15 cellular contexts compared by ENCODE assay signal in the genomic region with DNA sequence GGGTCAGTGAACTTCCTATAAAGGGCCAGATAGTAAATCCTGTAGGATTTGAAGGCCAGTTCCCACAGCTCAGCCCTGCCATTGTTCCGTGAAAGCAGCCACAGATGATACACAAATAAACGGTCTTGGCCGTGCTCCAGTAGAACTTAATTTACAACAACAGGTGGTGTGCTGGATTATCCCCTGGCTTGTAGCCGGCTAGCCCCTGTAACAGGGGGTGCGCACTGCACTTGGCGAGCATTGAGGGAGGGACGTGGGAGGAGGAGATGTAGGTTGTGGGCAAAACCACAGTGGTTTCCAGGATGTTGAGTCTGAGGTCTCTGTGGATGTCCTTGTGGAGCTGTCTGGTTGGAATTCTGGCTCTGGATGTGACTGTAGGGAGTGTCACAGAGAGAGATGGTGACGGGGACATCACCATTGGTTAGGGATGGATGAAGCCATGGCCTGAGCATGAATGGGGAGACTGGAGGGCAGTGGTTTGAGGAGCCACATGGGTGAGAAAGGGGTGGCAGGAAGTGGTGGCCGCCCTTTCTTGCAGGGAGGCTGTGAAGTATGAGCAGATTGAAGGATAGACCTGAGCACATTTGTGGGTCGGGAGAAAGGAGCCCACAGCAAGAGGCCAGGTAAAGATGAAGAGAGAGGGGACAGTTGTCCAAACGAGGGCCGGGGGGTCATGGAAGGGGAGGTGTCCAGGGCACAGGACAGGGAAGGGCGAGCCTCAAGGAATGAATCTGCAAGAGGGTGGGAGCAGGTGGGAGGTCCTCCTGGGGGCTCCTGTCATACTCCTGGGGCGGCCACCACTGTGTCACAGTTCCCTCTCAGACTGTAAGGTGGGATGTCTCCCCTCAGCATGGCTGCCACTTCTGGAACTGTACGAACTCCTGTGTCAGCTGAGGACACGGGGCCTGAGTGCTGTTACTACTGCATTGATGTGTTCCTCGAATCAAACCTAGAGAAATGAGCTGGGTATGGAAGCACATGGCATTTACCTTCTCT. TPM values are rescaled to one million over a fixed set of nuclear protein-coding genes. Genes with fewer than 3 reads are reported as not detected.
DNase-seq lines count a peak whose midpoint lies in the region; ATAC-seq and TF ChIP-seq lines count a peak whose summit lies in the region.
"Had no signal": no experiment of that assay in that cellular context is flagged by ENCODE, and none has a peak within 500 bp of the region (broad histone marks: within the 10 kb centered on the region; RNA-seq: fewer than 3 reads in every experiment).

No MANE protein-coding gene starts in this region.

- H3K9me3 Mint-ChIP-seq in activated naive CD4-positive, alpha-beta T cell treated with anti-CD3 and anti-CD28 coated beads, Interleukin-2, amount 50 U/mL, for 24 hours: no peaks in the 10 kb centered on the region
- peaks cover 10 to 16% (median 14%) of the 10 kb centered on the region in 5 experiments for H3K9me3 Mint-ChIP-seq in brain
- H3K9me3 Mint-ChIP-seq in HFFc6: peaks cover 9% of the 10 kb centered on the region
- H3K9me3 Mint-ChIP-seq: GM23338 had no signal

- H3K27ac ChIP-seq in vagina: no peak overlapping the region
- H3K27ac ChIP-seq: ovary, PC-9 had no signal

- peak overlapping the region; percentile 20 for H3K27ac Mint-ChIP-seq in activated naive CD4-positive, alpha-beta T cell treated with anti-CD3 and anti-CD28 coated beads, Interleukin-2, amount 50 U/mL, for 24 hours
- H3K27ac Mint-ChIP-seq in brain (peak overlapping the region in 3 of 5 experiments; percentile 7 to 79 (median 14)), HFFc6 (no peak overlapping the region)
- H3K27ac Mint-ChIP-seq: GM23338 had no signal

- no peak overlapping the region for H3K4me3 ChIP-seq in vagina
- H3K4me3 ChIP-seq: GM23338, K562, ovary, PC-9 had no signal

- no peaks in the 10 kb centered on the region for H3K27me3 Mint-ChIP-seq in activated naive CD4-positive, alpha-beta T cell treated with anti-CD3 and anti-CD28 coated beads, Interleukin-2, amount 50 U/mL, for 24 hours
- H3K27me3 Mint-ChIP-seq in brain (peaks cover 15% of the 10 kb centered on the region), HFFc6 (ENCODE audit: insufficient read depth) (peaks cover 15% of the 10 kb centered on the region)

- no peak for ATAC-seq in HG02938 (IDR thresholded peaks at IDR 0.05; ENCODE audit: unreplicated experiment)
- ATAC-seq: GM23338, K562, left colon had no signal

- TF ChIP-seq CTCF in brain (conservative IDR thresholded peaks at IDR 0.05): no peak
- TF ChIP-seq CTCF in vagina (IDR thresholded peaks at IDR 0.05): no peak
- TF ChIP-seq CTCF in HFFc6 (IDR thresholded peaks at IDR 0.05): no peak

- no peaks in the 10 kb centered on the region for H3K9me3 ChIP-seq in vagina
- H3K9me3 ChIP-seq: ovary had no signal

- intact Hi-C loops in vagina (cut with DNase I): no loop called here

- TF ChIP-seq POLR2A in vagina (IDR thresholded peaks at IDR 0.05): no peak

- H3K4me1 ChIP-seq in vagina: no peaks in the 10 kb centered on the region

- DNase-seq in activated naive CD4-positive, alpha-beta T cell treated with Interleukin-2 at 50 U/mL for 16 hours: no peak
- peak; percentile 87 for DNase-seq in NCI-H524 treated with DMSO at 0.1 percent for 48 hours (lab: John Stamatoyannopoulos, UW)
- DNase-seq in vagina (ENCODE audit: extremely low spot score in 2 of 2): peak; percentile 77 to 81
- DNase-seq in OCI-M2 (lab: John Stamatoyannopoulos, UW; ENCODE audit: unreplicated experiment): no peak
- DNase-seq in HFFc6: no peak
- DNase-seq: activated effector memory CD4-positive, alpha-beta T cell treated with anti-CD3 and anti-CD28 coated beads, Interleukin-2, amount 50 U/mL, for 16 hours; left colon; ovary; PC-9; stimulated activated CD4-positive, alpha-beta T cell treated with anti-CD3 and anti-CD28 coated beads, Interleukin-4, amount 100 ng/mL, for 1 hour had no signal

- H3K36me3 ChIP-seq in vagina: no peaks in the 10 kb centered on the region
- H3K36me3 ChIP-seq: ovary had no signal

- H3K36me3 Mint-ChIP-seq in activated naive CD4-positive, alpha-beta T cell treated with anti-CD3 and anti-CD28 coated beads, Interleukin-2, amount 50 U/mL, for 24 hours: peaks cover 7% of the 10 kb centered on the region
- H3K36me3 Mint-ChIP-seq in brain (no peaks in the 10 kb centered on the region), HFFc6 (ENCODE audit: low read depth) (no peaks in the 10 kb centered on the region)

- H3K4me3 Mint-ChIP-seq in activated naive CD4-positive, alpha-beta T cell treated with anti-CD3 and anti-CD28 coated beads, Interleukin-2, amount 50 U/mL, for 24 hours: no peak overlapping the region
- H3K4me3 Mint-ChIP-seq in brain (no peak overlapping the region), HFFc6 (no peak overlapping the region)
- H3K4me3 Mint-ChIP-seq: GM23338 had no signal

- no peaks in the 10 kb centered on the region for H3K27me3 ChIP-seq in vagina
- H3K27me3 ChIP-seq: ovary had no signal

- H3K4me1 Mint-ChIP-seq in activated naive CD4-positive, alpha-beta T cell treated with anti-CD3 and anti-CD28 coated beads, Interleukin-2, amount 50 U/mL, for 24 hours: peaks cover 23% of the 10 kb centered on the region
- H3K4me1 Mint-ChIP-seq in brain: peaks cover 34% of the 10 kb centered on the region
- peaks cover 33% of the 10 kb centered on the region for H3K4me1 Mint-ChIP-seq in HFFc6 (ENCODE audit: low read depth)

RNA-seq across cellular contexts. Expression of gene CDH26, which starts 53.6 kb away (rescaled TPM):
- polyA plus RNA-seq in brain (ENCODE audit: insufficient read depth, low read depth, low replicate concordance): 0.41 TPM
- total RNA-seq in vagina: 6.6 TPM
- under 1 TPM in 2 of 6 experiments, not detected in 4; 0.17 to 0.27 TPM for total RNA-seq in HFFc6 (2021; fragmentation: NEBNext Ultra II Directional; extraction: Animal tissue kit (Norgen Biotek cat#: 25700))

Comparison
In these comparisons a context has a peak if more than half of its experiments do, and no peak if none do; other contexts are left out.
1. DNase-seq: peak in NCI-H524 treated with DMSO at 0.1 percent for 48 hours (single experiment) and vagina (2 of 2); none in activated naive CD4-positive, alpha-beta T cell treated with Interleukin-2 at 50 U/mL for 16 hours (single experiment), OCI-M2 (single experiment) and HFFc6 (single experiment).